ENCODE assay signal across 1 cellular context in genomic region chr2:98334439-98335078, GRCh38.
TF ChIP-seq lines count a peak whose summit lies in the region.

No MANE protein-coding gene starts in this region.

TF ChIP-seq in HEK293, 187 proteins besides CTCF, POLR2A, EP300 and RAD21 (continued from another document and continues in another):
- TF ChIP-seq ZNF704 (tag by site-specific recombination; IDR thresholded peaks at IDR 0.05), result no peak
- no peak for TF ChIP-seq ZNF155 (tag by site-specific recombination; IDR thresholded peaks at IDR 0.05)
- no peak for TF ChIP-seq ZNF639 (tag by site-specific recombination; IDR thresholded peaks at IDR 0.05)
- no peak for TF ChIP-seq ZNF596 (tag by site-specific recombination; IDR thresholded peaks at IDR 0.05)
- TF ChIP-seq INSM2 (tag by site-specific recombination; IDR thresholded peaks at IDR 0.05), result peak; percentile 57; the same call in 1 of the 2 replicates
- TF ChIP-seq GLIS2 (tag by site-specific recombination; IDR thresholded peaks at IDR 0.05), result no peak
- TF ChIP-seq ZNF701 (tag by site-specific recombination; IDR thresholded peaks at IDR 0.05), result no peak
- no peak for TF ChIP-seq ZNF133 (tag by site-specific recombination; IDR thresholded peaks at IDR 0.05)
- no peak for TF ChIP-seq SETDB1 (IDR thresholded peaks at IDR 0.05; ENCODE audit: insufficient read length, low read length)
- no peak for TF ChIP-seq KLF7 (tag by site-specific recombination; IDR thresholded peaks at IDR 0.05; ENCODE audit: borderline replicate concordance)
- TF ChIP-seq GLI4 (tag by site-specific recombination; IDR thresholded peaks at IDR 0.05), result no peak
- no peak for TF ChIP-seq YY2 (tag by site-specific recombination; IDR thresholded peaks at IDR 0.05)
- no peak for TF ChIP-seq ZFP37 (tag by site-specific recombination; IDR thresholded peaks at IDR 0.05)
- no peak for TF ChIP-seq ZNF530 (tag by site-specific recombination; IDR thresholded peaks at IDR 0.05; ENCODE audit: low read depth)
- TF ChIP-seq HOXD13 (CRISPR knock-in tag; IDR thresholded peaks at IDR 0.05; ENCODE audit: borderline replicate concordance), result no peak
- TF ChIP-seq ZNF416 (tag by site-specific recombination; IDR thresholded peaks at IDR 0.05), result no peak
- TF ChIP-seq ZNF664 (tag by site-specific recombination; IDR thresholded peaks at IDR 0.05), result no peak
- no peak for TF ChIP-seq ZNF707 (tag by site-specific recombination; IDR thresholded peaks at IDR 0.05)
- no peak for TF ChIP-seq ZNF391 (tag by site-specific recombination; IDR thresholded peaks at IDR 0.05; ENCODE audit: borderline replicate concordance, low read depth)
- no peak for TF ChIP-seq ZNF792 (tag by site-specific recombination; IDR thresholded peaks at IDR 0.05)
- no peak for TF ChIP-seq PRDM2 (tag by site-specific recombination; IDR thresholded peaks at IDR 0.05; ENCODE audit: borderline replicate concordance)
- no peak; the same call in 1 of the 2 replicates for TF ChIP-seq ZNF558 (tag by site-specific recombination; IDR thresholded peaks at IDR 0.05)
- TF ChIP-seq ZNF394 (tag by site-specific recombination; IDR thresholded peaks at IDR 0.05; ENCODE audit: borderline replicate concordance), result no peak
- TF ChIP-seq ZNF660 (tag by site-specific recombination; IDR thresholded peaks at IDR 0.05), result no peak
- TF ChIP-seq OSR2 (tag by site-specific recombination; IDR thresholded peaks at IDR 0.05), result peak; percentile 87
- no peak for TF ChIP-seq ZNF398 (tag by site-specific recombination; IDR thresholded peaks at IDR 0.05)
- peak; percentile 20; the same call in 1 of the 2 replicates for TF ChIP-seq ZNF629 (tag by site-specific recombination; IDR thresholded peaks at IDR 0.05)
- TF ChIP-seq ZNF366 (tag by site-specific recombination; conservative IDR thresholded peaks at IDR 0.05), result no peak
- TF ChIP-seq ZNF302 (tag by site-specific recombination; IDR thresholded peaks at IDR 0.05; ENCODE audit: low read depth), result no peak
- no peak for TF ChIP-seq ZBTB11 (tag by site-specific recombination; conservative IDR thresholded peaks at IDR 0.05; ENCODE audit: low read depth)
- no peak for TF ChIP-seq ZNF571 (tag by site-specific recombination; IDR thresholded peaks at IDR 0.05)
- TF ChIP-seq ZNF580 (tag by site-specific recombination; IDR thresholded peaks at IDR 0.05), result peak; percentile 25; the same call in 1 of the 2 replicates
- no peak for TF ChIP-seq SCRT1 (tag by site-specific recombination; IDR thresholded peaks at IDR 0.05; ENCODE audit: borderline replicate concordance)
- no peak for TF ChIP-seq ZNF23 (tag by site-specific recombination; IDR thresholded peaks at IDR 0.05; ENCODE audit: borderline replicate concordance)
- no peak for TF ChIP-seq PBX3 (CRISPR knock-in tag; IDR thresholded peaks at IDR 0.05)
- peak; percentile 31; the same call in 1 of the 2 replicates for TF ChIP-seq ATF2 (tag by site-specific recombination; IDR thresholded peaks at IDR 0.05; ENCODE audit: low read depth)
- no peak for TF ChIP-seq ZNF677 (tag by site-specific recombination; IDR thresholded peaks at IDR 0.05)
- TF ChIP-seq KLF1 (tag by site-specific recombination; IDR thresholded peaks at IDR 0.05), result no peak
- no peak for TF ChIP-seq ZNF521 (tag by site-specific recombination; IDR thresholded peaks at IDR 0.05)
- TF ChIP-seq ZNF555 (tag by site-specific recombination; conservative IDR thresholded peaks at IDR 0.05), result no peak
- no peak for TF ChIP-seq ZNF19 (tag by site-specific recombination; IDR thresholded peaks at IDR 0.05; ENCODE audit: low read depth)
